Comparison of ENCODE assay signal across 15 cellular contexts in genomic region chr14:24690492-24690891, GRCh38. TPM values are rescaled to one million over a fixed set of nuclear protein-coding genes. Genes with fewer than 3 reads are reported as not detected.
DNase-seq lines count a peak whose midpoint lies in the region; ATAC-seq, FAIRE-seq and TF ChIP-seq lines count a peak whose summit lies in the region.
"Had no signal": no experiment of that assay in that cellular context is flagged by ENCODE, and none has a peak within 500 bp of the region (broad histone marks: within the 10 kb centered on the region; RNA-seq: fewer than 3 reads in every experiment).

No MANE protein-coding gene starts in this region.

- ATAC-seq in GM19395 (IDR thresholded peaks at IDR 0.05; ENCODE audit: unreplicated experiment): peak; percentile 62
- ATAC-seq: activated T-cell treated with anti-CD3 and anti-CD28 coated beads, Interleukin-2, amount 50 U/mL, for 4 hours; Panc1 had no signal

- H3K4me1 ChIP-seq in small intestine (ENCODE audit: control insufficient read depth in 2 of 2, insufficient read depth in 1 of 2, low read depth in 1 of 2, low read length in 1 of 2): no peaks in the 10 kb centered on the region

- FAIRE-seq in small intestine (lab: Jason Lieb, UNC): no peak
- FAIRE-seq: bronchial epithelial cell, keratinocyte had no signal

- DNase-seq in HT-29 (ENCODE audit: low spot score) (peak; percentile 24), erythroblast (lab: John Stamatoyannopoulos, UW) (peak; percentile 14 to 16), NCI-H1105 treated with DMSO at 0.1 percent for 48 hours (lab: John Stamatoyannopoulos, UW) (no peak), NCI-H1436 treated with DMSO at 0.1 percent for 48 hours (lab: John Stamatoyannopoulos, UW) (no peak), small intestine (no peak)
- DNase-seq: activated T-cell treated with anti-CD3 and anti-CD28 coated beads, Interleukin-2, amount 50 U/mL, for 4 hours; DMS53; esophagus squamous epithelium; T1000 had no signal

- no peaks in the 10 kb centered on the region for H3K27me3 ChIP-seq in small intestine (ENCODE audit: control insufficient read depth in 2 of 2, insufficient read depth in 2 of 2, low read length in 2 of 2)

- H3K4me3 ChIP-seq in GM12875 (ENCODE audit: low read depth, low read length) (no peak overlapping the region), small intestine (ENCODE audit: low read depth in 1 of 2, low read length in 2 of 2) (no peak overlapping the region)
- H3K4me3 ChIP-seq: esophagus squamous epithelium had no signal

- 40 to 58% (median 57%) methylated on average over 4 of the region's 4 CpGs for WGBS in small intestine, 3 donors

- H3K27ac ChIP-seq in small intestine (ENCODE audit: low read depth in 1 of 2, low read length in 1 of 2): no peak overlapping the region
- H3K27ac ChIP-seq: esophagus squamous epithelium had no signal

- TF ChIP-seq POLR2A in erythroblast (IDR thresholded peaks at IDR 0.05; ENCODE audit: low read length): no peak

- no peaks in the 10 kb centered on the region for H3K36me3 ChIP-seq in small intestine (ENCODE audit: control insufficient read depth in 2 of 2, insufficient read depth in 2 of 2, low read length in 2 of 2)
- H3K36me3 ChIP-seq: esophagus squamous epithelium had no signal

- H3K9me3 ChIP-seq in small intestine (ENCODE audit: control insufficient read depth, low read depth): no peaks in the 10 kb centered on the region
- H3K9me3 ChIP-seq: esophagus squamous epithelium had no signal

- TF ChIP-seq CTCF in GM12875 (IDR thresholded peaks at IDR 0.05; ENCODE audit: borderline replicate concordance, insufficient read depth, low read depth, low read length): 0 out of 2 replicates have a peak, but pooled peaks have one; percentile 30

RNA-seq across cellular contexts. Expression of gene GZMB, which starts 56.5 kb away (rescaled TPM):
- not detected in 2 replicates for total RNA-seq in HT-29 (2014; rRNA removed; shearing (Covaris generic))
- polyA plus RNA-seq in small intestine: 1 to 10 TPM in 2 of 3 donors, not detected in 1; 1.6 to 1.7 TPM
- total RNA-seq: bronchial epithelial cell had no signal
- polyA plus RNA-seq: neural cell had no signal

Comparison
In these comparisons a context has a peak if more than half of its experiments do, and no peak if none do; other contexts are left out.
1. DNase-seq: peak in HT-29 (single experiment) and erythroblast (2 of 2); none in NCI-H1105 treated with DMSO at 0.1 percent for 48 hours (single experiment), NCI-H1436 treated with DMSO at 0.1 percent for 48 hours (single experiment) and small intestine (single experiment).